ENCODE assay signal across 1 cellular context in the genomic region with DNA sequence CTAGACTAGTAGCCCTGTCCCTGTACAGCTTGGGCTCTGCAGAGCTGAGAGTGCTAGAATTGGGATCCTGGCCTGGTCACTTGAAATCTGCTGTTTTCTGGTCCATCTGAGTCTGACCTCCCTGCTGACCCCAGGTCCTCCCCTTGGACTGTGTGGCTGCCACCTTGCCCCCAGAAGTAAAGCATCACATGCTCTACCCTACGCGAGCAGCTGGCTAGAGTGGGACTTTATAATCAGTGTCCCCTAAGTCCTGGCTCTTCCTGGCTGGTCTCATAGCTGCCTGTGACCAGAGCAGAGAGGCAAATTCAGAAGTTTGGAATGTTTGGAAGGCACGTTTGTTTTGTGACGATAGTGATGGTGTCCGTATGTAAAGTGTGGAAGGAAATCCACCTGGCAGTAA.
TF ChIP-seq lines count a peak whose summit lies in the region.

No MANE protein-coding gene starts in this region.

TF ChIP-seq in IMR-90, 13 proteins besides CTCF, POLR2A, EP300 and RAD21 (continued from another document):
- TF ChIP-seq, protein P1, sequence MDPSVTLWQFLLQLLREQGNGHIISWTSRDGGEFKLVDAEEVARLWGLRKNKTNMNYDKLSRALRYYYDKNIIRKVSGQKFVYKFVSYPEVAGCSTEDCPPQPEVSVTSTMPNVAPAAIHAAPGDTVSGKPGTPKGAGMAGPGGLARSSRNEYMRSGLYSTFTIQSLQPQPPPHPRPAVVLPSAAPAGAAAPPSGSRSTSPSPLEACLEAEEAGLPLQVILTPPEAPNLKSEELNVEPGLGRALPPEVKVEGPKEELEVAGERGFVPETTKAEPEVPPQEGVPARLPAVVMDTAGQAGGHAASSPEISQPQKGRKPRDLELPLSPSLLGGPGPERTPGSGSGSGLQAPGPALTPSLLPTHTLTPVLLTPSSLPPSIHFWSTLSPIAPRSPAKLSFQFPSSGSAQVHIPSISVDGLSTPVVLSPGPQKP (IDR thresholded peaks at IDR 0.05; ENCODE audit: borderline replicate concordance, low read depth, low read length), result no peak
- TF ChIP-seq SMC3 (IDR thresholded peaks at IDR 0.05; ENCODE audit: low read depth, low read length), result no peak
- TF ChIP-seq RCOR1 (IDR thresholded peaks at IDR 0.05; ENCODE audit: insufficient replicate concordance, low read length), result no peak
- TF ChIP-seq FOS (IDR thresholded peaks at IDR 0.05; ENCODE audit: low read depth, low read length), result no peak
